7 cellular contexts compared by ENCODE assay signal in genomic region chr9:12403721-12404120, GRCh38.
"Had no signal": no experiment of that assay in that cellular context is flagged by ENCODE, and none has a peak within 500 bp of the region (broad histone marks: within the 10 kb centered on the region; RNA-seq: fewer than 3 reads in every experiment).

No MANE protein-coding gene starts in this region.

- H3K36me3 Mint-ChIP-seq: IgD-negative memory B cell had no signal

- ATAC-seq: HepG2, K562 had no signal

- H3K27me3 Mint-ChIP-seq: IgD-negative memory B cell had no signal

- H3K27ac ChIP-seq: HL-60 had no signal

- H3K4me3 ChIP-seq: K562 had no signal

- H3K4me3 Mint-ChIP-seq: IgD-negative memory B cell had no signal

- DNase-seq: IMR-90, KBM-7, KG1 had no signal

- H3K4me1 Mint-ChIP-seq: IgD-negative memory B cell had no signal

- H3K27ac Mint-ChIP-seq: IgD-negative memory B cell had no signal
